In the genomic region with DNA sequence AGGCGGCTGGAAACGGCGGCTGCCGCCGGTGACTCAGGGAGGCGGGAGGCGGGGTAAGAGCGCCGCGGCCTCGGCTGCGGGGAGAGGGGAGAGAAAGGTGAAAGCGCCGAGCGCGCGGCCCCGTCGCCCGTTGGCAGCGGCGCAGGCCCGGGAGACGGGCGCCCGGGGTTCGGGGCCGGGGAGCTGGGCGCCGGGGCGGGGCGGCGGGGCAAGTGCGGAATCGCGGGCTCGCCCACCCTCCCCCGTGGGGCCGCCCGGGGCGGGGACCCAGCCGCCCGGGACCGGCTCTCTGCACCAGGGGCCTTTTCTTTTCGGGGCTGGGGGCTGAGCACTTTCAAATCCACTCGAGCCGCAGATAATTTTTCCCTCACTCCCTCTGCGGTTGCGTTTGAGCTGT, we compare ENCODE assay signal across 8 cellular contexts. TPM values are rescaled to one million over a fixed set of nuclear protein-coding genes. Genes with fewer than 3 reads are reported as not detected.
DNase-seq lines count a peak whose midpoint lies in the region; ATAC-seq, FAIRE-seq and TF ChIP-seq lines count a peak whose summit lies in the region.

No MANE protein-coding gene starts in this region.

- H3K9me3 ChIP-seq in naive thymus-derived CD4-positive, alpha-beta T cell (ENCODE audit: control insufficient read depth in 2 of 3, low read length in 3 of 3): peaks cover 0 to 9% (median 8%) of the 10 kb centered on the region in 3 experiments

- no peaks in the 10 kb centered on the region for H3K27me3 ChIP-seq in bronchial epithelial cell (ENCODE audit: control insufficient read depth, insufficient read depth, low read length)
- H3K27me3 ChIP-seq in naive thymus-derived CD4-positive, alpha-beta T cell (ENCODE audit: control insufficient read depth in 2 of 2, insufficient read depth in 2 of 2, low read length in 2 of 2): no peaks in the 10 kb centered on the region

- no peak for FAIRE-seq in bronchial epithelial cell (lab: Jason Lieb, UNC)
- FAIRE-seq in RCC 7860 (lab: Jason Lieb, UNC): no peak

- H3K36me3 ChIP-seq in bronchial epithelial cell (ENCODE audit: control insufficient read depth, insufficient read depth, low read length): peaks cover 6% of the 10 kb centered on the region
- H3K36me3 ChIP-seq in naive thymus-derived CD4-positive, alpha-beta T cell (ENCODE audit: control insufficient read depth in 2 of 3, insufficient read depth in 3 of 3, low read length in 3 of 3): peaks cover 0 to 10% (median 6%) of the 10 kb centered on the region in 3 experiments

- H3K27ac ChIP-seq in naive thymus-derived CD4-positive, alpha-beta T cell (ENCODE audit: low read depth, low read length): peak overlapping the region; percentile 78

- peak overlapping the region; percentile 86 to 99 (median 96) for H3K4me3 Mint-ChIP-seq in naive thymus-derived CD4-positive, alpha-beta T cell

- peaks cover 14 to 58% (median 41%) of the 10 kb centered on the region in 5 donors for H3K36me3 Mint-ChIP-seq in naive thymus-derived CD4-positive, alpha-beta T cell

- peaks cover 38 to 57% (median 50%) of the 10 kb centered on the region in 7 donors for H3K4me1 Mint-ChIP-seq in naive thymus-derived CD4-positive, alpha-beta T cell

- peak overlapping the region; percentile 57 for H3K4me3 ChIP-seq in bronchial epithelial cell (ENCODE audit: low read depth, low read length)
- H3K4me3 ChIP-seq in naive thymus-derived CD4-positive, alpha-beta T cell (ENCODE audit: low read length): peak overlapping the region; percentile 75

- no peak for DNase-seq in bronchial epithelial cell (ENCODE audit: low read depth)
- DNase-seq in naive thymus-derived CD4-positive, alpha-beta T cell: no peak
- no peak for DNase-seq in RCC 7860 (ENCODE audit: low spot score)
- DNase-seq in dedifferentiated amniotic fluid mesenchymal stem cell (ENCODE audit: extremely low spot score): no peak
- DNase-seq in NCI-H2227 (lab: John Stamatoyannopoulos, UW; ENCODE audit: unreplicated experiment): no peak

- intact Hi-C loops in naive thymus-derived CD4-positive, alpha-beta T cell (cut with micrococcal nuclease): loop anchor here (1.0 to 10.0 kb wide), 16 partner anchors 27 to 1114 kb away; a partner anchor contains a TSS

- no peak for TF ChIP-seq CTCF in bronchial epithelial cell (IDR thresholded peaks at IDR 0.05; ENCODE audit: insufficient read depth, low read length, severe bottlenecking)

- peaks cover 4 to 40% (median 21%) of the 10 kb centered on the region in 11 donors for H3K9me3 Mint-ChIP-seq in naive thymus-derived CD4-positive, alpha-beta T cell

- CTCF ChIA-PET in naive thymus-derived CD4-positive, alpha-beta T cell (lab: Charles Lee): interaction anchor here (1.0 to 1.7 kb wide), 6 partner anchors 47 to 220 kb away, joined by 3 to 11 read pairs (median 4); no protein-coding TSS in a partner anchor

- ATAC-seq in GM19035 (IDR thresholded peaks at IDR 0.05; ENCODE audit: unreplicated experiment) (peak; percentile 18), HG03521 (IDR thresholded peaks at IDR 0.05; ENCODE audit: unreplicated experiment) (peak; percentile 20), HG03571 (IDR thresholded peaks at IDR 0.05; ENCODE audit: unreplicated experiment) (no peak)
- no peak for ATAC-seq in naive thymus-derived CD4-positive, alpha-beta T cell

- H3K27me3 Mint-ChIP-seq in naive thymus-derived CD4-positive, alpha-beta T cell: peaks cover 0 to 7% (median 0%) of the 10 kb centered on the region in 5 donors

- peak overlapping the region; percentile 97 to 99 (median 99) for H3K27ac Mint-ChIP-seq in naive thymus-derived CD4-positive, alpha-beta T cell

- peaks cover 34 to 39% of the 10 kb centered on the region in 2 donors for H3K4me1 ChIP-seq in naive thymus-derived CD4-positive, alpha-beta T cell (ENCODE audit: control insufficient read depth in 2 of 2, insufficient read depth in 2 of 2, low read length in 2 of 2)

- POLR2A ChIA-PET in naive thymus-derived CD4-positive, alpha-beta T cell (lab: Charles Lee): interaction anchor here (0.6 to 5.1 kb wide), 54 partner anchors 8 to 1114 kb away, joined by 3 to 97 read pairs (median 4); a partner anchor contains a TSS

RNA-seq across cellular contexts. Expression of a gene that starts 0.2 kb away (rescaled TPM):
- 27.4 and 47.5 TPM in 2 replicates for total RNA-seq in bronchial epithelial cell
- total RNA-seq in naive thymus-derived CD4-positive, alpha-beta T cell: 100 to 1,000 TPM; 132 to 191 (median 169) TPM
- polyA plus RNA-seq in naive thymus-derived CD4-positive, alpha-beta T cell: 10 to 100 TPM; 17.7 to 50.7 TPM

Comparison
In these comparisons a context has a peak if more than half of its experiments do, and no peak if none do; other contexts are left out.
1. ATAC-seq: peak in GM19035 (single experiment) and HG03521 (single experiment); none in naive thymus-derived CD4-positive, alpha-beta T cell (single experiment) and HG03571 (single experiment).